31 cellular contexts compared by ENCODE assay signal in the genomic region with DNA sequence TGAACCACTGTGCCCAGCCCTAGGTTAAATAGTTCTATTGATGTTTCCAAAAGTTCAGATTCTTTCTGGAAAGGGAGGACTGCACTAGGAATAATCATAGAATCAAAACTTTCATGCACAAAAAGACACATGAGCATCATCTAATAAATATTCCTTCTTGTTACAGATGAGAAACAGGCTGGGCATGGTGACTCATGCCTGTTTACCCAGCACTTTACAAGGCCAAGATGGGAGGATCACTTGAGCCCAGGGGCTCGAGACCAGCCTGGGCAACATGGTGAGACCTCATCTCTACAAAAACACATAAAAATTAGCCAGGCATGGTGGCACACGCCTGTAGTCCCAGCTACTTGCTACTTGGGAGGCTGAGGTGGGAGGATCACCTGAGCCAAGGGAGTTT. TPM values are rescaled to one million over a fixed set of nuclear protein-coding genes. Genes with fewer than 3 reads are reported as not detected.
DNase-seq lines count a peak whose midpoint lies in the region; ATAC-seq and TF ChIP-seq lines count a peak whose summit lies in the region.
"Had no signal": no experiment of that assay in that cellular context is flagged by ENCODE, and none has a peak within 500 bp of the region (broad histone marks: within the 10 kb centered on the region; RNA-seq: fewer than 3 reads in every experiment).

No MANE protein-coding gene starts in this region.

- peaks cover 6% of the 10 kb centered on the region for H3K27me3 Mint-ChIP-seq in GM23338 (ENCODE audit: insufficient read depth, low read depth, poor library complexity)
- H3K27me3 Mint-ChIP-seq in chondrocyte (ENCODE audit: low read depth) = no peaks in the 10 kb centered on the region
- H3K27me3 Mint-ChIP-seq: activated CD4-positive, alpha-beta T cell treated with anti-CD3 and anti-CD28 coated beads for 36 hours; activated naive CD8-positive, alpha-beta T cell treated with anti-CD3 and anti-CD28 coated beads for 36 hours; CD4-positive, alpha-beta T cell; dendritic cell treated with granulocyte-macrophage colony-stimulating factor and Interleukin-4, amounts not matched to agents 40 ng/mL and 50 ng/mL, for 4 days; naive B cell had no signal

- TF ChIP-seq CTCF in AG10803 (conservative IDR thresholded peaks at IDR 0.05; ENCODE audit: low read length) = no peak
- no peak for TF ChIP-seq CTCF in GM23338 (conservative IDR thresholded peaks at IDR 0.05; ENCODE audit: low read depth in 2 of 2)
- no peak for TF ChIP-seq CTCF in RWPE1 (conservative IDR thresholded peaks at IDR 0.05; ENCODE audit: low read depth)
- TF ChIP-seq CTCF in fibroblast of mammary gland (conservative IDR thresholded peaks at IDR 0.05; ENCODE audit: control insufficient read depth, insufficient read depth, low read depth, low read length) = no peak
- no peak for TF ChIP-seq CTCF in chondrocyte (IDR thresholded peaks at IDR 0.05)
- TF ChIP-seq CTCF in thyroid gland (IDR thresholded peaks at IDR 0.05) = no peak

- no peaks in the 10 kb centered on the region for H3K9me3 ChIP-seq in thyroid gland
- H3K9me3 ChIP-seq: ascending aorta, psoas muscle, thoracic aorta, vagina had no signal

- ATAC-seq in GM23338 = no peak
- no peak for ATAC-seq in GM19324 (IDR thresholded peaks at IDR 0.05; ENCODE audit: low FRiP score, unreplicated experiment)
- ATAC-seq: activated CD4-positive, alpha-beta T cell treated with anti-CD3 and anti-CD28 coated beads for 36 hours; activated CD8-positive, alpha-beta T cell treated with anti-CD3 and anti-CD28 coated beads, Interleukin-2, amount 10 ng/mL, durations not matched to agents 7 days and 5 days; HCT116; left lobe of liver; psoas muscle; stimulated activated naive CD8-positive, alpha-beta T cell treated with anti-CD3 and anti-CD28 coated beads, Interleukin-15, Interleukin-2, amounts not matched to agents 100 U/mL and 50 U/mL, for 24 hours had no signal

- no peaks in the 10 kb centered on the region for H3K36me3 ChIP-seq in GM23338 (ENCODE audit: insufficient read depth)
- H3K36me3 ChIP-seq in thyroid gland = no peaks in the 10 kb centered on the region
- H3K36me3 ChIP-seq: ascending aorta, thoracic aorta, vagina had no signal

- WGBS in thyroid gland, 2 donors = 92 to 100% methylated on average over 2 of the region's 2 CpGs

- H3K4me2 ChIP-seq in GM23338 = no peak overlapping the region

- H3K27ac ChIP-seq in GM23338 (ENCODE audit: low read depth) = no peak overlapping the region
- no peak overlapping the region for H3K27ac ChIP-seq in RWPE1
- H3K27ac ChIP-seq in thyroid gland = no peak overlapping the region
- H3K27ac ChIP-seq: ascending aorta, psoas muscle, thoracic aorta, vagina had no signal

- 0 out of 2 replicates have a peak, but pooled peaks cover 4% of the 10 kb centered on the region for H3F3A ChIP-seq in GM23338 (replicated peaks; ENCODE audit: low read depth)

- H3K36me3 Mint-ChIP-seq in GM23338 (ENCODE audit: low read depth) (no peaks in the 10 kb centered on the region), chondrocyte (ENCODE audit: low read depth) (no peaks in the 10 kb centered on the region)
- H3K36me3 Mint-ChIP-seq: activated naive CD8-positive, alpha-beta T cell treated with anti-CD3 and anti-CD28 coated beads for 36 hours; mesothelial cell of epicardium had no signal

- no peaks in the 10 kb centered on the region for H3K9me3 Mint-ChIP-seq in GM23338
- H3K9me3 Mint-ChIP-seq in chondrocyte (ENCODE audit: low read depth) = no peaks in the 10 kb centered on the region
- H3K9me3 Mint-ChIP-seq: activated naive CD8-positive, alpha-beta T cell treated with anti-CD3 and anti-CD28 coated beads for 36 hours; activated T-helper 2 cell treated with anti-CD3 and anti-CD28 coated beads, Interferon-gamma antibody, Interleukin-2, Interleukin-4, amounts not matched to agents 10 μg/mL and 5 μg/mL and 100 μg/mL, durations not matched to agents 14 hours and 24 hours and 36 hours; CD4-positive, alpha-beta T cell; dendritic cell treated with granulocyte-macrophage colony-stimulating factor and Interleukin-4, amounts not matched to agents 40 ng/mL and 50 ng/mL, for 4 days; immature natural killer cell; mesothelial cell of epicardium; naive B cell; T-helper 1 cell treated with Interleukin-12 subunit alpha and Interleukin-12 subunit beta and Interleukin-4 antibody, amounts not matched to agents 30 μg/mL and 1 μg/mL, for 36 hours had no signal

- H3K27me3 ChIP-seq in GM23338 (ENCODE audit: insufficient read depth) = no peaks in the 10 kb centered on the region
- no peaks in the 10 kb centered on the region for H3K27me3 ChIP-seq in thyroid gland
- H3K27me3 ChIP-seq: ascending aorta, vagina had no signal

- intact Hi-C loops in thyroid gland (cut with DNase I) = no loop called here

- H3K27ac Mint-ChIP-seq in GM23338 (peak overlapping the region; percentile 56), chondrocyte (ENCODE audit: unreplicated experiment) (no peak overlapping the region)
- H3K27ac Mint-ChIP-seq: activated CD4-positive, alpha-beta T cell treated with anti-CD3 and anti-CD28 coated beads for 36 hours; activated CD8-positive, alpha-beta T cell treated with anti-CD3 and anti-CD28 coated beads, Interleukin-2, amount 10 ng/mL, durations not matched to agents 7 days and 5 days; activated naive CD8-positive, alpha-beta T cell treated with anti-CD3 and anti-CD28 coated beads for 36 hours; activated T-helper 2 cell treated with anti-CD3 and anti-CD28 coated beads, Interferon-gamma antibody, Interleukin-2, Interleukin-4, amounts not matched to agents 10 μg/mL and 5 μg/mL and 100 μg/mL, durations not matched to agents 14 hours and 24 hours and 36 hours; CD4-positive, alpha-beta T cell; dendritic cell treated with granulocyte-macrophage colony-stimulating factor and Interleukin-4, amounts not matched to agents 40 ng/mL and 50 ng/mL, for 4 days; mesothelial cell of epicardium; naive B cell; T-helper 1 cell treated with Interleukin-12 subunit alpha and Interleukin-12 subunit beta and Interleukin-4 antibody, amounts not matched to agents 30 μg/mL and 1 μg/mL, for 36 hours had no signal

- CTCF ChIA-PET in RWPE1 (lab: Yijun Ruan, JAX) = no interaction called here

- peak overlapping the region; percentile 34; the same call in 1 of the 2 replicates for H2AFZ ChIP-seq in GM23338

- no peak for TF ChIP-seq POLR2A in thyroid gland (IDR thresholded peaks at IDR 0.05)

- H3K4me3 Mint-ChIP-seq in GM23338 (no peak overlapping the region), chondrocyte (ENCODE audit: unreplicated experiment) (no peak overlapping the region)
- H3K4me3 Mint-ChIP-seq: activated CD4-positive, alpha-beta T cell treated with anti-CD3 and anti-CD28 coated beads for 36 hours; activated CD8-positive, alpha-beta T cell treated with anti-CD3 and anti-CD28 coated beads, Interleukin-2, amount 10 ng/mL, durations not matched to agents 7 days and 5 days; activated naive CD8-positive, alpha-beta T cell treated with anti-CD3 and anti-CD28 coated beads for 36 hours; CD4-positive, alpha-beta T cell; dendritic cell treated with granulocyte-macrophage colony-stimulating factor and Interleukin-4, amounts not matched to agents 40 ng/mL and 50 ng/mL, for 4 days; immature natural killer cell; mesothelial cell of epicardium; naive B cell; T-helper 1 cell treated with Interleukin-12 subunit alpha and Interleukin-12 subunit beta and Interleukin-4 antibody, amounts not matched to agents 30 μg/mL and 1 μg/mL, for 36 hours had no signal

- POLR2A ChIA-PET in RWPE1 (lab: Yijun Ruan, JAX; ENCODE audit: low non-redundant PET) = interaction anchor here (0.7 kb wide), 1 partner anchor 17 kb away, joined by 3 read pairs; no protein-coding TSS in a partner anchor

- no peaks in the 10 kb centered on the region for H4K20me1 ChIP-seq in GM23338 (replicated peaks; ENCODE audit: insufficient read depth)

- H3K4me1 ChIP-seq in GM23338 (ENCODE audit: insufficient read depth) = peaks cover 9% of the 10 kb centered on the region; the same call in 1 of the 2 replicates
- no peaks in the 10 kb centered on the region for H3K4me1 ChIP-seq in thyroid gland
- H3K4me1 ChIP-seq: ascending aorta, psoas muscle, vagina had no signal

- H3K9me2 ChIP-seq in GM23338 (ENCODE audit: insufficient read depth) = no peaks in the 10 kb centered on the region

- H3K79me2 ChIP-seq in GM23338 (replicated peaks; ENCODE audit: insufficient read depth) = no peaks in the 10 kb centered on the region

- H3K4me1 Mint-ChIP-seq in GM23338 (peaks cover 2% of the 10 kb centered on the region; the same call in 2 of the 3 replicates), chondrocyte (ENCODE audit: low read depth) (no peaks in the 10 kb centered on the region)
- H3K4me1 Mint-ChIP-seq: activated CD4-positive, alpha-beta T cell treated with anti-CD3 and anti-CD28 coated beads for 36 hours; activated naive CD8-positive, alpha-beta T cell treated with anti-CD3 and anti-CD28 coated beads for 36 hours; immature natural killer cell; naive B cell had no signal

- no peak overlapping the region for H3K4me3 ChIP-seq in AG10803 (ENCODE audit: low read length)
- H3K4me3 ChIP-seq in GM23338 = no peak overlapping the region
- H3K4me3 ChIP-seq in fibroblast of mammary gland (ENCODE audit: control insufficient read depth, low read depth, low read length) = no peak overlapping the region
- no peak overlapping the region for H3K4me3 ChIP-seq in thyroid gland (replicated peaks in 1 of 3)
- H3K4me3 ChIP-seq: ascending aorta, psoas muscle, thoracic aorta, vagina had no signal

- DNase-seq in AG10803 (ENCODE audit: low read depth) (peak; percentile 2), GM23338 (ENCODE audit: low spot score) (no peak), RWPE1 (ENCODE audit: low spot score) (peak; percentile 4), fibroblast of mammary gland (ENCODE audit: low read depth) (peak; percentile 8), chondrocyte (ENCODE audit: low spot score) (no peak), thyroid gland (no peak)
- DNase-seq in stimulated activated CD4-positive, alpha-beta T cell treated with anti-CD3 and anti-CD28 coated beads, Interleukin-15, amount 100 ng/mL, for 24 hours = no peak
- DNase-seq: activated CD4-positive, alpha-beta T cell treated with anti-CD3 and anti-CD28 coated beads for 36 hours; activated CD8-positive, alpha-beta T cell treated with anti-CD3 and anti-CD28 coated beads, Interleukin-2, amount 10 ng/mL, durations not matched to agents 7 days and 5 days; activated naive CD8-positive, alpha-beta T cell treated with anti-CD3 and anti-CD28 coated beads for 36 hours; CD4-positive, alpha-beta T cell; central memory CD4-positive, alpha-beta T cell; hypothalamus; immature natural killer cell; naive B cell; NCI-H1105; NCI-H2029 treated with DMSO at 0.1 percent for 48 hours; NCI-H226; psoas muscle; RPMI8226; stimulated activated naive CD8-positive, alpha-beta T cell treated with anti-CD3 and anti-CD28 coated beads, Interleukin-15, Interleukin-2, amounts not matched to agents 100 U/mL and 50 U/mL, for 24 hours had no signal

RNA-seq across cellular contexts. Expression of gene LARP7, which starts 27.7 kb away (rescaled TPM):
- total RNA-seq in GM23338 (2014; rRNA removed; shearing (Covaris generic)) = 25.8 and 26.6 TPM in 2 replicates
- polyA plus RNA-seq in GM23338 (2016; fragmentation: Nextera tagmentation; extraction: Ambion mirVana) = 133 and 157 TPM in 2 replicates
- 26.5 to 33.9 TPM (median 27.9 TPM) in 3 replicates for total RNA-seq in chondrocyte
- 10 to 100 TPM; 43.5 to 53.1 (median 51.5) TPM for total RNA-seq in thyroid gland

RNA-seq across cellular contexts. Expression of gene ZGRF1, which starts 27.9 kb away (rescaled TPM):
- total RNA-seq in GM23338 (2014; rRNA removed; shearing (Covaris generic)) = 37.6 and 62.6 TPM in 2 replicates
- polyA plus RNA-seq in GM23338 (2016; fragmentation: Nextera tagmentation; extraction: Ambion mirVana) = 28.9 and 41.7 TPM in 2 replicates
- total RNA-seq in chondrocyte (4.2 to 9.1 TPM (median 4.3 TPM) in 3 replicates), thyroid gland (1 to 10 TPM; 5.2 to 9.0 (median 6.5) TPM)

Comparison
In these comparisons a context has a peak if more than half of its experiments do, and no peak if none do; other contexts are left out.
1. DNase-seq: peak in AG10803 (single experiment), RWPE1 (single experiment) and fibroblast of mammary gland (single experiment); none in GM23338 (single experiment), stimulated activated CD4-positive, alpha-beta T cell treated with anti-CD3 and anti-CD28 coated beads, Interleukin-15, amount 100 ng/mL, for 24 hours (single experiment), chondrocyte (single experiment) and thyroid gland (0 of 2).